8 cellular contexts compared by ENCODE assay signal in genomic region chr7:123749537-123749857, GRCh38. TPM values are rescaled to one million over a fixed set of nuclear protein-coding genes. Genes with fewer than 3 reads are reported as not detected.
DNase-seq lines count a peak whose midpoint lies in the region; ATAC-seq and TF ChIP-seq lines count a peak whose summit lies in the region.

No MANE protein-coding gene starts in this region.

- H3K4me1 ChIP-seq in SK-N-SH (ENCODE audit: control insufficient read depth in 1 of 2, insufficient read depth in 2 of 2, low read depth in 1 of 2, low read length in 1 of 2), result peaks cover 24 to 51% of the 10 kb centered on the region in 2 experiments; a peak in 3 of 4 replicates
- H3K4me1 ChIP-seq in mesodermal cell (ENCODE audit: control insufficient read depth, insufficient read depth, low read length, poor library complexity, severe bottlenecking), result peaks cover 4% of the 10 kb centered on the region
- peaks cover 28 to 45% (median 36%) of the 10 kb centered on the region in 4 donors for H3K4me1 ChIP-seq in upper lobe of left lung

- peaks cover 49% of the 10 kb centered on the region for H3K79me2 ChIP-seq in SK-N-SH (ENCODE audit: insufficient read depth)

- TF ChIP-seq CTCF in SK-N-SH (IDR thresholded peaks at IDR 0.05) (peak; percentile 42; the same call in 1 of the 2 replicates), upper lobe of left lung (IDR thresholded peaks at IDR 0.05) (peak in 1 of 6 experiments; percentile 44)

- POLR2A ChIA-PET in SK-N-SH (lab: Yijun Ruan, JAX), result interaction anchor here (0.6 to 2.5 kb wide), 9 partner anchors 10 to 316 kb away, joined by 3 to 7 read pairs (median 4); partner anchors contain the start of genes NDUFA5 and TMEM229A

- peak overlapping the region; percentile 94 to 100 for H3K4me3 ChIP-seq in SK-N-SH (ENCODE audit: low read depth in 2 of 2, low read length in 1 of 2)
- H3K4me3 ChIP-seq in mesodermal cell (ENCODE audit: extremely low read depth, insufficient read depth, low read length, poor library complexity, severe bottlenecking), result peak overlapping the region; percentile 63
- peak overlapping the region; percentile 23 to 77 (median 66) for H3K4me3 ChIP-seq in upper lobe of left lung

- H3F3A ChIP-seq in SK-N-SH (replicated peaks; ENCODE audit: insufficient read depth), result peaks cover 49% of the 10 kb centered on the region

- H3K36me3 ChIP-seq in SK-N-SH (replicated peaks in 1 of 2; ENCODE audit: control insufficient read depth in 1 of 2, insufficient read depth in 2 of 2, low read length in 1 of 2) (peaks cover 3% of the 10 kb centered on the region in 2 experiments), mesodermal cell (ENCODE audit: control insufficient read depth, insufficient read depth, low read length) (no peaks in the 10 kb centered on the region), upper lobe of left lung (no peaks in the 10 kb centered on the region)

- TF ChIP-seq EP300 in SK-N-SH (IDR thresholded peaks at IDR 0.05; ENCODE audit: borderline replicate concordance in 1 of 2, low read depth in 1 of 2, low read length in 1 of 2), result no peak
- no peak for TF ChIP-seq EP300 in upper lobe of left lung (IDR thresholded peaks at IDR 0.05)

- H3K4me2 ChIP-seq in SK-N-SH, result peak overlapping the region; percentile 87

- CTCF ChIA-PET in SK-N-SH (lab: Yijun Ruan, JAX), result interaction anchor here (0.6 to 3.7 kb wide), 22 partner anchors 9 to 335 kb away, joined by 3 to 17 read pairs (median 4); no protein-coding TSS in a partner anchor

- no peaks in the 10 kb centered on the region for H3K9me2 ChIP-seq in SK-N-SH

- H3K9ac ChIP-seq in SK-N-SH, result peak overlapping the region; percentile 93

- H3K27me3 ChIP-seq in SK-N-SH (ENCODE audit: insufficient read depth) (no peaks in the 10 kb centered on the region), upper lobe of left lung (no peaks in the 10 kb centered on the region)

- H2AFZ ChIP-seq in SK-N-SH (ENCODE audit: low read depth), result peak overlapping the region; percentile 85

- H4K20me1 ChIP-seq in SK-N-SH (ENCODE audit: insufficient read depth), result peaks cover 35% of the 10 kb centered on the region

- TF ChIP-seq POLR2A in upper lobe of left lung (IDR thresholded peaks at IDR 0.05), result no peak

- ATAC-seq in GM19438 (IDR thresholded peaks at IDR 0.05; ENCODE audit: low read depth, unreplicated experiment) (peak; percentile 21), HG03439 (IDR thresholded peaks at IDR 0.05; ENCODE audit: unreplicated experiment) (peak; percentile 16), upper lobe of left lung (ENCODE audit: low FRiP score in 2 of 2) (peak in 1 of 2 donors; percentile 55)

- TF ChIP-seq RAD21 in SK-N-SH (IDR thresholded peaks at IDR 0.05; ENCODE audit: low read length), result no peak

- H3K9me3 ChIP-seq in SK-N-SH (no peaks in the 10 kb centered on the region), mesodermal cell (ENCODE audit: control insufficient read depth, low read length) (no peaks in the 10 kb centered on the region), upper lobe of left lung (no peaks in the 10 kb centered on the region)

- DNase-seq in DMS 273 treated with DMSO at 0.1 percent for 48 hours (lab: John Stamatoyannopoulos, UW) (peak; percentile 85), SK-N-SH (no peak), dermis blood vessel endothelial cell (peak; percentile 70), upper lobe of left lung (peak in 1 of 2 donors; percentile 65), activated gamma-delta T cell treated with Interleukin-2 at 50 U/mL for 16 hours (no peak)

- 1% methylated on average over 10 of the region's 10 CpGs for WGBS in SK-N-SH (ENCODE audit: low lambda C conversion rate)
- WGBS in mesodermal cell (ENCODE audit: insufficient coverage in 2 of 2), 2 experiments, result 0% methylated on average over 4 to 6 of the region's 10 CpGs
- WGBS in upper lobe of left lung, 2 donors, result 0 to 2% methylated on average over 10 of the region's 10 CpGs

- H3K27ac ChIP-seq in SK-N-SH (ENCODE audit: low read depth in 2 of 2, low read length in 1 of 2) (peak overlapping the region; percentile 96 to 100), mesodermal cell (ENCODE audit: low read depth, low read length, severe bottlenecking) (peak overlapping the region; percentile 98), upper lobe of left lung (peak overlapping the region; percentile 98 to 99 (median 98))

TF ChIP-seq in SK-N-SH, 30 proteins besides CTCF, POLR2A, EP300 and RAD21 (continues in another document):
- TF ChIP-seq GATA2 (CRISPR knock-in tag; IDR thresholded peaks at IDR 0.05) (no peak), USF1 (IDR thresholded peaks at IDR 0.05; ENCODE audit: borderline replicate concordance, low read depth) (peak; percentile 24; the same call in 1 of the 2 replicates), MAX (IDR thresholded peaks at IDR 0.05; ENCODE audit: low read depth) (peak; percentile 79; the same call in 1 of the 2 replicates), TAF1 (IDR thresholded peaks at IDR 0.05; ENCODE audit: borderline replicate concordance, low read depth, low read length) (no peak), NRF1 (IDR thresholded peaks at IDR 0.05; ENCODE audit: low read depth, low read length) (no peak), RXRA (IDR thresholded peaks at IDR 0.05; ENCODE audit: borderline replicate concordance, low read depth) (no peak), ELF1 (IDR thresholded peaks at IDR 0.05) (no peak), TEAD4 (IDR thresholded peaks at IDR 0.05; ENCODE audit: borderline replicate concordance, insufficient read depth) (0 out of 2 replicates have a peak, but pooled peaks have one; percentile 7), TCF12 (IDR thresholded peaks at IDR 0.05) (no peak), RCOR1 (IDR thresholded peaks at IDR 0.05; ENCODE audit: low read length) (no peak), SMC3 (IDR thresholded peaks at IDR 0.05; ENCODE audit: low read depth, low read length) (no peak), GABPA (IDR thresholded peaks at IDR 0.05; ENCODE audit: low read depth) (no peak), MEF2A (IDR thresholded peaks at IDR 0.05; ENCODE audit: borderline replicate concordance, low read depth) (no peak), USF2 (IDR thresholded peaks at IDR 0.05; ENCODE audit: borderline replicate concordance, low read depth, low read length) (no peak), FOXM1 (IDR thresholded peaks at IDR 0.05; ENCODE audit: low read depth) (no peak), CHD2 (IDR thresholded peaks at IDR 0.05; ENCODE audit: low read length, partially characterized antibody) (no peak), YY1 (IDR thresholded peaks at IDR 0.05; ENCODE audit: low read depth) (peak; percentile 23; the same call in 1 of the 2 replicates), MXI1 (IDR thresholded peaks at IDR 0.05; ENCODE audit: low read depth, low read length) (peak; percentile 68; the same call in 1 of the 2 replicates), NFIC (IDR thresholded peaks at IDR 0.05; ENCODE audit: borderline replicate concordance) (no peak), PBX3 (IDR thresholded peaks at IDR 0.05) (no peak), ZBTB33 (IDR thresholded peaks at IDR 0.05; ENCODE audit: borderline replicate concordance, low read depth) (no peak)

RNA-seq across cellular contexts. Expression of gene WASL, which starts 0.7 kb away (rescaled TPM):
- 8.5 and 9.9 TPM in 2 replicates for polyA plus RNA-seq in SK-N-SH (2012; rRNA removed)
- polyA plus RNA-seq in SK-N-SH (2012; cell fraction: cytosol; rRNA removed), result 19.1 and 21.4 TPM in 2 replicates
- 5.9 and 10.8 TPM in 2 replicates for polyA plus RNA-seq in SK-N-SH (2012; cell fraction: nucleus; rRNA removed)
- total RNA-seq in dermis blood vessel endothelial cell (12.4 and 19.8 TPM in 2 replicates), upper lobe of left lung (10 to 100 TPM; 24.1 to 62.2 (median 31.3) TPM)
- polyA plus RNA-seq in mesodermal cell (2013, experiment 1 of 2), result 37.4 TPM
- polyA plus RNA-seq in mesodermal cell (2013, experiment 2 of 2), result 40.0 TPM

Comparison
In these comparisons a context has a peak if more than half of its experiments do, and no peak if none do; other contexts are left out.
1. DNase-seq: peak in DMS 273 treated with DMSO at 0.1 percent for 48 hours (single experiment) and dermis blood vessel endothelial cell (single experiment); none in SK-N-SH (single experiment) and activated gamma-delta T cell treated with Interleukin-2 at 50 U/mL for 16 hours (single experiment).
2. Peak in every context shown above with its lines, with median percentiles within 50 percentile points of each other: H3K27ac ChIP-seq and H3K4me3 ChIP-seq.